Comparison of ENCODE assay signal across 1 cellular context in the genomic region with DNA sequence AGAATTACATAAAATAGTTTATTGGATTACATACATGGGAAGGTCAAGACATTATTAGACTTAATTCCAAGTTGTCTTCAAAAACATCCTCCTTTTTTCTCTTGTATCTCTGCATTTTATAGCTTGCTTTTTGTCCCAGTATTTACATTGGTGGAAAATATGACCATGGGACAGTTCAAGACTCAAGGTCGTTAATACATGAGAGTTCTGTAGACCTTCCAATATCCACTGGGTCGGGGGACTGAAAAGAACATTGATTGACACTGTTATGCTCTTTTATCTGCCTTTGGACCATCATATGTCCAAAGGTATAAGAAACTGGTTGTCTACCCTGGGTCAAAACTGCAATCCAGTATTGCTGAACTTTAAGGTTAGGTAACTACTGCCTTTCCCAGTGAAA.
A peak's percentile ranks its signal among the peaks of the same experiment; 100 is the strongest.
TF ChIP-seq lines count a peak whose summit lies in the region.

No MANE protein-coding gene starts in this region.

TF ChIP-seq in HepG2, 621 proteins besides CTCF, POLR2A, EP300 and RAD21 (continued from another document and continues in another):
- TF ChIP-seq, protein P1, sequence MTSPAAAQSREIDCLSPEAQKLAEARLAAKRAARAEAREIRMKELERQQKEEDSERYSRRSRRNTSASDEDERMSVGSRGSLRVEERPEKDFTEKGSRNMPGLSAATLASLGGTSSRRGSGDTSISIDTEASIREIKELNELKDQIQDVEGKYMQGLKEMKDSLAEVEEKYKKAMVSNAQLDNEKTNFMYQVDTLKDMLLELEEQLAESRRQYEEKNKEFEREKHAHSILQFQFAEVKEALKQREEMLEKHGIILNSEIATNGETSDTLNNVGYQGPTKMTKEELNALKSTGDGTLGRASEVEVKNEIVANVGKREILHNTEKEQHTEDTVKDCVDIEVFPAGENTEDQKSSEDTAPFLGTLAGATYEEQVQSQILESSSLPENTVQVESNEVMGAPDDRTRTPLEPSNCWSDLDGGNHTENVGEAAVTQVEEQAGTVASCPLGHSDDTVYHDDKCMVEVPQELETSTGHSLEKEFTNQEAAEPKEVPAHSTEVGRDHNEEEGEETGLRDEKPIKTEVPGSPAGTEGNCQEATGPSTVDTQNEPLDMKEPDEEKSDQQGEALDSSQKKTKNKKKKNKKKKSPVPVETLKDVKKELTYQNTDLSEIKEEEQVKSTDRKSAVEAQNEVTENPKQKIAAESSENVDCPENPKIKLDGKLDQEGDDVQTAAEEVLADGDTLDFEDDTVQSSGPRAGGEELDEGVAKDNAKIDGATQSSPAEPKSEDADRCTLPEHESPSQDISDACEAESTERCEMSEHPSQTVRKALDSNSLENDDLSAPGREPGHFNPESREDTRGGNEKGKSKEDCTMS (CRISPR knock-in tag; conservative IDR thresholded peaks at IDR 0.05): no peak
- TF ChIP-seq FOXP4 (CRISPR knock-in tag; IDR thresholded peaks at IDR 0.05) (no peak), HDAC2 (CRISPR knock-in tag; IDR thresholded peaks at IDR 0.05) (no peak), YEATS4 (CRISPR knock-in tag; IDR thresholded peaks at IDR 0.05; ENCODE audit: borderline replicate concordance) (no peak), ZNF225 (CRISPR knock-in tag; IDR thresholded peaks at IDR 0.05) (no peak), PRDM4 (CRISPR knock-in tag; IDR thresholded peaks at IDR 0.05; ENCODE audit: borderline replicate concordance) (no peak), ZNF879 (CRISPR knock-in tag; IDR thresholded peaks at IDR 0.05) (no peak), TEF (CRISPR knock-in tag; IDR thresholded peaks at IDR 0.05) (no peak), HOXD1 (CRISPR knock-in tag; IDR thresholded peaks at IDR 0.05) (no peak), ZNF878 (CRISPR knock-in tag; IDR thresholded peaks at IDR 0.05) (no peak), FIP1L1 (IDR thresholded peaks at IDR 0.05; ENCODE audit: borderline replicate concordance, insufficient read depth, low read depth, low read length) (no peak), PAX8 (CRISPR knock-in tag; IDR thresholded peaks at IDR 0.05; ENCODE audit: borderline replicate concordance) (no peak), RFX3 (CRISPR knock-in tag; IDR thresholded peaks at IDR 0.05) (no peak), DNMT1 (CRISPR knock-in tag; IDR thresholded peaks at IDR 0.05) (no peak), TCF7 (IDR thresholded peaks at IDR 0.05; ENCODE audit: low read depth) (no peak), ZNF160 (CRISPR knock-in tag; IDR thresholded peaks at IDR 0.05) (no peak), SMAD1 (CRISPR knock-in tag; IDR thresholded peaks at IDR 0.05; ENCODE audit: borderline replicate concordance, low read depth) (no peak), ZNF180 (CRISPR knock-in tag; IDR thresholded peaks at IDR 0.05; ENCODE audit: borderline replicate concordance, low read depth) (no peak), ZFP36 (IDR thresholded peaks at IDR 0.05; ENCODE audit: borderline replicate concordance, low read depth, low read length, partially characterized antibody) (no peak), ZNF83 (CRISPR knock-in tag; IDR thresholded peaks at IDR 0.05; ENCODE audit: borderline replicate concordance) (no peak), STAT5B (CRISPR knock-in tag; IDR thresholded peaks at IDR 0.05) (no peak), ARNT2 (CRISPR knock-in tag; IDR thresholded peaks at IDR 0.05; ENCODE audit: low read depth) (no peak), ZNF136 (CRISPR knock-in tag; IDR thresholded peaks at IDR 0.05; ENCODE audit: low read depth) (no peak), MED1 (CRISPR knock-in tag; IDR thresholded peaks at IDR 0.05) (peak; percentile 52), MED8 (CRISPR knock-in tag; IDR thresholded peaks at IDR 0.05; ENCODE audit: insufficient replicate concordance) (no peak), PCBP2 (optimal IDR thresholded peaks at IDR 0.05; ENCODE audit: low read depth, low read length, poor library complexity, severe bottlenecking) (no peak), MTERF4 (CRISPR knock-in tag; IDR thresholded peaks at IDR 0.05) (no peak), HMGXB4 (CRISPR knock-in tag; IDR thresholded peaks at IDR 0.05; ENCODE audit: borderline replicate concordance in 1 of 2, low read depth in 1 of 2) (no peak), ZNF556 (CRISPR knock-in tag; IDR thresholded peaks at IDR 0.05; ENCODE audit: borderline replicate concordance) (no peak), ZBTB44 (CRISPR knock-in tag; IDR thresholded peaks at IDR 0.05) (no peak), FUBP1 (CRISPR knock-in tag; IDR thresholded peaks at IDR 0.05; ENCODE audit: borderline replicate concordance) (no peak), ZNF761 (CRISPR knock-in tag; conservative IDR thresholded peaks at IDR 0.05) (0 out of 2 replicates have a peak, but pooled peaks have one; percentile 13), SMARCE1 (IDR thresholded peaks at IDR 0.05; ENCODE audit: borderline replicate concordance) (no peak), KLF9 (CRISPR knock-in tag; IDR thresholded peaks at IDR 0.05; ENCODE audit: low read depth) (no peak), ZNF747 (CRISPR knock-in tag; IDR thresholded peaks at IDR 0.05; ENCODE audit: borderline replicate concordance) (no peak), KLF13 (CRISPR knock-in tag; IDR thresholded peaks at IDR 0.05) (no peak)
- TF ChIP-seq, protein P2, sequence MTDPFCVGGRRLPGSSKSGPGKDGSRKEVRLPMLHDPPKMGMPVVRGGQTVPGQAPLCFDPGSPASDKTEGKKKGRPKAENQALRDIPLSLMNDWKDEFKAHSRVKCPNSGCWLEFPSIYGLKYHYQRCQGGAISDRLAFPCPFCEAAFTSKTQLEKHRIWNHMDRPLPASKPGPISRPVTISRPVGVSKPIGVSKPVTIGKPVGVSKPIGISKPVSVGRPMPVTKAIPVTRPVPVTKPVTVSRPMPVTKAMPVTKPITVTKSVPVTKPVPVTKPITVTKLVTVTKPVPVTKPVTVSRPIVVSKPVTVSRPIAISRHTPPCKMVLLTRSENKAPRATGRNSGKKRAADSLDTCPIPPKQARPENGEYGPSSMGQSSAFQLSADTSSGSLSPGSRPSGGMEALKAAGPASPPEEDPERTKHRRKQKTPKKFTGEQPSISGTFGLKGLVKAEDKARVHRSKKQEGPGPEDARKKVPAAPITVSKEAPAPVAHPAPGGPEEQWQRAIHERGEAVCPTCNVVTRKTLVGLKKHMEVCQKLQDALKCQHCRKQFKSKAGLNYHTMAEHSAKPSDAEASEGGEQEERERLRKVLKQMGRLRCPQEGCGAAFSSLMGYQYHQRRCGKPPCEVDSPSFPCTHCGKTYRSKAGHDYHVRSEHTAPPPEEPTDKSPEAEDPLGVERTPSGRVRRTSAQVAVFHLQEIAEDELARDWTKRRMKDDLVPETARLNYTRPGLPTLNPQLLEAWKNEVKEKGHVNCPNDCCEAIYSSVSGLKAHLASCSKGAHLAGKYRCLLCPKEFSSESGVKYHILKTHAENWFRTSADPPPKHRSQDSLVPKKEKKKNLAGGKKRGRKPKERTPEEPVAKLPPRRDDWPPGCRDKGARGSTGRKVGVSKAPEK (CRISPR knock-in tag; IDR thresholded peaks at IDR 0.05; ENCODE audit: borderline replicate concordance): no peak
- TF ChIP-seq, protein P3, sequence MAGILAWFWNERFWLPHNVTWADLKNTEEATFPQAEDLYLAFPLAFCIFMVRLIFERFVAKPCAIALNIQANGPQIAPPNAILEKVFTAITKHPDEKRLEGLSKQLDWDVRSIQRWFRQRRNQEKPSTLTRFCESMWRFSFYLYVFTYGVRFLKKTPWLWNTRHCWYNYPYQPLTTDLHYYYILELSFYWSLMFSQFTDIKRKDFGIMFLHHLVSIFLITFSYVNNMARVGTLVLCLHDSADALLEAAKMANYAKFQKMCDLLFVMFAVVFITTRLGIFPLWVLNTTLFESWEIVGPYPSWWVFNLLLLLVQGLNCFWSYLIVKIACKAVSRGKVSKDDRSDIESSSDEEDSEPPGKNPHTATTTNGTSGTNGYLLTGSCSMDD (CRISPR knock-in tag; IDR thresholded peaks at IDR 0.05): no peak
